3 cellular contexts compared by ENCODE assay signal in the genomic region with DNA sequence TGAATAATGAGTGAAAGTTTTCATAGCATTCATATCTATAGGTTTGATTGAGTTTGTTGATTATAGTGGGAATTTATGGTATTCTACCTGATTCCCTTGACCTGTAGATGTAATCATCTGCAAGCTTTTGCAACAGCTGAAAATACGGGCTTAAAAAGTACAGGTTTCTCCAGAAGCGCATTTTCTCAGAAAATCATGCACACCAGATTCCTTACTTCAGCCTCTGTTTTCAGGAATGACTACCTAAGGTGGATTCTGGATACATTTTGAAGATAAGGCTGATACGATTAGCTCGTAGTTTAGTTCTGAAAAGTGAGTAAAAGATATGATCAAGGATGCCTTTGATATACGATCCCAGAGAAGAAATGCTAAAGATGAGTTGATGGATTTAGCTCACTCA.
"Had no signal": no experiment of that assay in that cellular context is flagged by ENCODE, and none has a peak within 500 bp of the region (broad histone marks: within the 10 kb centered on the region; RNA-seq: fewer than 3 reads in every experiment).

No MANE protein-coding gene starts in this region.

- DNase-seq: GDM1, GF-D8 had no signal

- H3K4me3 ChIP-seq: GM12878 had no signal
